Comparison of ENCODE assay signal across 1 cellular context in the genomic region with DNA sequence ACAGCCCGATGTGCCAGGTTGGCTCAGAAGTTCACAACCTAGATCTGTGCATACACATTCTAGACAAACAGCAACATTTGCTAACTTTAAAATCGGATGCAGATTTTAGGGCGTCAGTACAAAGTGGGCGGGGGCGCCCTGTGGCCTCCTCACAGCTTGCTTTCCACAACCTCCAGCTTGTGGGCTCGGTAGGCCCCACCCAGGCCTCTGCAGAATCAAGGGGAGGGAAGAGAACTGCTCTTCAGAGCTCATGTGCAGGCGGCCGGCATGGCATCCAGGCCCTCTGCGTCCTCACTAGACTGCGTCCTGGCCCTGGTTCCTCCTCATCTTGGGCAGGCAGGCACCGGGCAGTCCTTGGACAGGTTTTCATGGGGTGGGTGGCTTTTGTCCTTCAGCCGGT.
TF ChIP-seq lines count a peak whose summit lies in the region.

No MANE protein-coding gene starts in this region.

TF ChIP-seq in H1, 55 proteins besides CTCF, POLR2A, EP300 and RAD21:
- TF ChIP-seq SP4 (IDR thresholded peaks at IDR 0.05; ENCODE audit: low read length) (no peak), SIN3A (conservative IDR thresholded peaks at IDR 0.05 in 1 of 2, IDR thresholded peaks at IDR 0.05 in 1 of 2; ENCODE audit: low read depth in 1 of 2, low read length in 2 of 2) (no peak), ASH2L (IDR thresholded peaks at IDR 0.05; ENCODE audit: low read length) (no peak), SUZ12 (IDR thresholded peaks at IDR 0.05; ENCODE audit: low read length) (no peak)
- TF ChIP-seq, protein P1, sequence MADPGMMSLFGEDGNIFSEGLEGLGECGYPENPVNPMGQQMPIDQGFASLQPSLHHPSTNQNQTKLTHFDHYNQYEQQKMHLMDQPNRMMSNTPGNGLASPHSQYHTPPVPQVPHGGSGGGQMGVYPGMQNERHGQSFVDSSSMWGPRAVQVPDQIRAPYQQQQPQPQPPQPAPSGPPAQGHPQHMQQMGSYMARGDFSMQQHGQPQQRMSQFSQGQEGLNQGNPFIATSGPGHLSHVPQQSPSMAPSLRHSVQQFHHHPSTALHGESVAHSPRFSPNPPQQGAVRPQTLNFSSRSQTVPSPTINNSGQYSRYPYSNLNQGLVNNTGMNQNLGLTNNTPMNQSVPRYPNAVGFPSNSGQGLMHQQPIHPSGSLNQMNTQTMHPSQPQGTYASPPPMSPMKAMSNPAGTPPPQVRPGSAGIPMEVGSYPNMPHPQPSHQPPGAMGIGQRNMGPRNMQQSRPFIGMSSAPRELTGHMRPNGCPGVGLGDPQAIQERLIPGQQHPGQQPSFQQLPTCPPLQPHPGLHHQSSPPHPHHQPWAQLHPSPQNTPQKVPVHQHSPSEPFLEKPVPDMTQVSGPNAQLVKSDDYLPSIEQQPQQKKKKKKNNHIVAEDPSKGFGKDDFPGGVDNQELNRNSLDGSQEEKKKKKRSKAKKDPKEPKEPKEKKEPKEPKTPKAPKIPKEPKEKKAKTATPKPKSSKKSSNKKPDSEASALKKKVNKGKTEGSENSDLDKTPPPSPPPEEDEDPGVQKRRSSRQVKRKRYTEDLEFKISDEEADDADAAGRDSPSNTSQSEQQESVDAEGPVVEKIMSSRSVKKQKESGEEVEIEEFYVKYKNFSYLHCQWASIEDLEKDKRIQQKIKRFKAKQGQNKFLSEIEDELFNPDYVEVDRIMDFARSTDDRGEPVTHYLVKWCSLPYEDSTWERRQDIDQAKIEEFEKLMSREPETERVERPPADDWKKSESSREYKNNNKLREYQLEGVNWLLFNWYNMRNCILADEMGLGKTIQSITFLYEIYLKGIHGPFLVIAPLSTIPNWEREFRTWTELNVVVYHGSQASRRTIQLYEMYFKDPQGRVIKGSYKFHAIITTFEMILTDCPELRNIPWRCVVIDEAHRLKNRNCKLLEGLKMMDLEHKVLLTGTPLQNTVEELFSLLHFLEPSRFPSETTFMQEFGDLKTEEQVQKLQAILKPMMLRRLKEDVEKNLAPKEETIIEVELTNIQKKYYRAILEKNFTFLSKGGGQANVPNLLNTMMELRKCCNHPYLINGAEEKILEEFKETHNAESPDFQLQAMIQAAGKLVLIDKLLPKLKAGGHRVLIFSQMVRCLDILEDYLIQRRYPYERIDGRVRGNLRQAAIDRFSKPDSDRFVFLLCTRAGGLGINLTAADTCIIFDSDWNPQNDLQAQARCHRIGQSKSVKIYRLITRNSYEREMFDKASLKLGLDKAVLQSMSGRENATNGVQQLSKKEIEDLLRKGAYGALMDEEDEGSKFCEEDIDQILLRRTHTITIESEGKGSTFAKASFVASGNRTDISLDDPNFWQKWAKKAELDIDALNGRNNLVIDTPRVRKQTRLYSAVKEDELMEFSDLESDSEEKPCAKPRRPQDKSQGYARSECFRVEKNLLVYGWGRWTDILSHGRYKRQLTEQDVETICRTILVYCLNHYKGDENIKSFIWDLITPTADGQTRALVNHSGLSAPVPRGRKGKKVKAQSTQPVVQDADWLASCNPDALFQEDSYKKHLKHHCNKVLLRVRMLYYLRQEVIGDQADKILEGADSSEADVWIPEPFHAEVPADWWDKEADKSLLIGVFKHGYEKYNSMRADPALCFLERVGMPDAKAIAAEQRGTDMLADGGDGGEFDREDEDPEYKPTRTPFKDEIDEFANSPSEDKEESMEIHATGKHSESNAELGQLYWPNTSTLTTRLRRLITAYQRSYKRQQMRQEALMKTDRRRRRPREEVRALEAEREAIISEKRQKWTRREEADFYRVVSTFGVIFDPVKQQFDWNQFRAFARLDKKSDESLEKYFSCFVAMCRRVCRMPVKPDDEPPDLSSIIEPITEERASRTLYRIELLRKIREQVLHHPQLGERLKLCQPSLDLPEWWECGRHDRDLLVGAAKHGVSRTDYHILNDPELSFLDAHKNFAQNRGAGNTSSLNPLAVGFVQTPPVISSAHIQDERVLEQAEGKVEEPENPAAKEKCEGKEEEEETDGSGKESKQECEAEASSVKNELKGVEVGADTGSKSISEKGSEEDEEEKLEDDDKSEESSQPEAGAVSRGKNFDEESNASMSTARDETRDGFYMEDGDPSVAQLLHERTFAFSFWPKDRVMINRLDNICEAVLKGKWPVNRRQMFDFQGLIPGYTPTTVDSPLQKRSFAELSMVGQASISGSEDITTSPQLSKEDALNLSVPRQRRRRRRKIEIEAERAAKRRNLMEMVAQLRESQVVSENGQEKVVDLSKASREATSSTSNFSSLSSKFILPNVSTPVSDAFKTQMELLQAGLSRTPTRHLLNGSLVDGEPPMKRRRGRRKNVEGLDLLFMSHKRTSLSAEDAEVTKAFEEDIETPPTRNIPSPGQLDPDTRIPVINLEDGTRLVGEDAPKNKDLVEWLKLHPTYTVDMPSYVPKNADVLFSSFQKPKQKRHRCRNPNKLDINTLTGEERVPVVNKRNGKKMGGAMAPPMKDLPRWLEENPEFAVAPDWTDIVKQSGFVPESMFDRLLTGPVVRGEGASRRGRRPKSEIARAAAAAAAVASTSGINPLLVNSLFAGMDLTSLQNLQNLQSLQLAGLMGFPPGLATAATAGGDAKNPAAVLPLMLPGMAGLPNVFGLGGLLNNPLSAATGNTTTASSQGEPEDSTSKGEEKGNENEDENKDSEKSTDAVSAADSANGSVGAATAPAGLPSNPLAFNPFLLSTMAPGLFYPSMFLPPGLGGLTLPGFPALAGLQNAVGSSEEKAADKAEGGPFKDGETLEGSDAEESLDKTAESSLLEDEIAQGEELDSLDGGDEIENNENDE (IDR thresholded peaks at IDR 0.05; ENCODE audit: insufficient replicate concordance, low read length), result no peak
TF ChIP-seq in H1: peak in this region for 0.
